ENCODE assay signal across 15 cellular contexts in the genomic region with DNA sequence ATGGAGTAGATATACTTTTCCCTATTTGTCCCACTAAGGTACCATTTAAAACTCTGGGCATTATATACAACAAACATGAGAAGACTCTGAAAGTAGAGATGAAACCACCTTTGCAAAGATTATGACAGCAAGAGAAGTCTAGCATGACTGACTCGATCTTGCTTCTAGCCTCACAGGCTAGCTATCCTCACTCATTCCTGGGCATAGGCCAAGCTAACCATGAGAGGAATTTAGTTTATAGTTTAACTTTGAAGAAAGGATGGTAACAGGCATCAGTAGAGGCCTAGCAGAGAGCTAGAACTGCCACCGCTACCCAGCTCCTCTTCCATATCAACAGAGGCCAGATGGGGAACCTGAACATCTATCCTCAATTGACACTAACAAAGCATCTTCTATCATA.
"Had no signal": no experiment of that assay in that cellular context is flagged by ENCODE, and none has a peak within 500 bp of the region (broad histone marks: within the 10 kb centered on the region; RNA-seq: fewer than 3 reads in every experiment).

No MANE protein-coding gene starts in this region.

- ATAC-seq: left cardiac atrium, psoas muscle, right lobe of liver had no signal

- H3K4me1 ChIP-seq: ascending aorta, lower lobe of right lung, psoas muscle, right lobe of liver, suprapubic skin had no signal

- H3K4me2 ChIP-seq: smooth muscle cell had no signal

- DNase-seq: activated CD4-positive, alpha-beta T cell treated with anti-CD3 and anti-CD28 coated beads, Interleukin-2, amount 50 U/mL, for 1 hour; activated CD4-positive, CD25-positive, alpha-beta regulatory T cell; activated naive CD4-positive, alpha-beta T cell; activated naive CD8-positive, alpha-beta T cell treated with anti-CD3 and anti-CD28 coated beads, Interleukin-2, amount 10 ng/mL, durations not matched to agents 7 days and 5 days; endodermal cell; hippocampal formation; left cardiac atrium; lower lobe of right lung; midbrain; psoas muscle; right lobe of liver; trophoblast cell had no signal

- H3K4me3 ChIP-seq: ascending aorta, lower lobe of right lung, psoas muscle, right lobe of liver, smooth muscle cell, suprapubic skin had no signal

- H3K9me3 ChIP-seq: ascending aorta, lower lobe of right lung, psoas muscle, right lobe of liver, suprapubic skin had no signal

- H3K27ac ChIP-seq: ascending aorta, lower lobe of right lung, psoas muscle, right lobe of liver, suprapubic skin had no signal

- H3K27me3 ChIP-seq: ascending aorta, right lobe of liver, suprapubic skin had no signal

- H3K36me3 ChIP-seq: ascending aorta, lower lobe of right lung, right lobe of liver, suprapubic skin had no signal
